Comparison of ENCODE assay signal across 22 cellular contexts in genomic region chr5:81534481-81534840, GRCh38.
A peak's percentile ranks its signal among the peaks of the same experiment; 100 is the strongest.
DNase-seq lines count a peak whose midpoint lies in the region; ATAC-seq and TF ChIP-seq lines count a peak whose summit lies in the region.
"Had no signal": no experiment of that assay in that cellular context is flagged by ENCODE, and none has a peak within 500 bp of the region (broad histone marks: within the 10 kb centered on the region; RNA-seq: fewer than 3 reads in every experiment).

No MANE protein-coding gene starts in this region.

- H3K79me1 ChIP-seq in IMR-90 (ENCODE audit: low read depth in 1 of 2, low read length in 2 of 2), result no peaks in the 10 kb centered on the region; a peak in 1 of 4 replicates

- H2BK15ac ChIP-seq in IMR-90 (ENCODE audit: low read depth, low read length), result no peak overlapping the region

- H4K8ac ChIP-seq in IMR-90 (ENCODE audit: low read depth in 2 of 2, low read length in 2 of 2), result no peak overlapping the region

- no peak overlapping the region for H3K23ac ChIP-seq in IMR-90 (ENCODE audit: low read depth, low read length)

- H3K4me3 Mint-ChIP-seq in progenitor cell of endocrine pancreas (ENCODE audit: low read depth), result peak overlapping the region; percentile 30
- no peak overlapping the region for H3K4me3 Mint-ChIP-seq in CD8-positive, alpha-beta memory T cell
- H3K4me3 Mint-ChIP-seq: activated B cell treated with CpG ODN at 0.5 μM for 24 hours; activated CD8-positive, alpha-beta T cell treated with anti-CD3 and anti-CD28 coated beads for 36 hours; activated naive CD4-positive, alpha-beta T cell treated with anti-CD3 and anti-CD28 coated beads, Interleukin-2, amount 10 ng/mL, durations not matched to agents 7 days and 5 days; B cell had no signal

- CTCF ChIA-PET in IMR-90 (lab: Yijun Ruan, JAX), result interaction anchor here (0.7 kb wide), 1 partner anchor 98 kb away, joined by 3 read pairs; no protein-coding TSS in a partner anchor
- CTCF ChIA-PET in CD8-positive, alpha-beta memory T cell (lab: Charles Lee), result no interaction called here

- no peak overlapping the region for H3K9ac ChIP-seq in IMR-90 (ENCODE audit: low read depth, low read length)

- H3K27me3 Mint-ChIP-seq in progenitor cell of endocrine pancreas, result no peaks in the 10 kb centered on the region
- no peaks in the 10 kb centered on the region for H3K27me3 Mint-ChIP-seq in CD8-positive, alpha-beta memory T cell
- H3K27me3 Mint-ChIP-seq: activated B cell treated with CpG ODN at 0.5 μM for 24 hours; activated CD8-positive, alpha-beta T cell treated with anti-CD3 and anti-CD28 coated beads for 36 hours; activated naive CD4-positive, alpha-beta T cell treated with anti-CD3 and anti-CD28 coated beads, Interleukin-2, amount 10 ng/mL, durations not matched to agents 7 days and 5 days; B cell had no signal

- peaks cover 7% of the 10 kb centered on the region for H3K9me3 Mint-ChIP-seq in progenitor cell of endocrine pancreas (ENCODE audit: low read depth)
- H3K9me3 Mint-ChIP-seq in CD8-positive, alpha-beta memory T cell, result no peaks in the 10 kb centered on the region
- H3K9me3 Mint-ChIP-seq: activated B cell treated with CpG ODN at 0.5 μM for 24 hours; activated CD8-positive, alpha-beta T cell treated with anti-CD3 and anti-CD28 coated beads for 36 hours; activated naive CD4-positive, alpha-beta T cell treated with anti-CD3 and anti-CD28 coated beads, Interleukin-2, amount 10 ng/mL, durations not matched to agents 7 days and 5 days had no signal

- TF ChIP-seq RAD21 in IMR-90 (IDR thresholded peaks at IDR 0.05; ENCODE audit: low read length), result no peak

- intact Hi-C loops in IMR-90 (cut with micrococcal nuclease), result no loop called here

- no peak overlapping the region for H3K4ac ChIP-seq in IMR-90 (ENCODE audit: low read depth, low read length)

- no peak overlapping the region for H3K56ac ChIP-seq in IMR-90 (ENCODE audit: extremely low read depth, insufficient read depth, low read length)

- H3K4me1 Mint-ChIP-seq in progenitor cell of endocrine pancreas (ENCODE audit: low read depth), result peaks cover 21% of the 10 kb centered on the region
- peaks cover 13 to 39% (median 26%) of the 10 kb centered on the region in 3 donors for H3K4me1 Mint-ChIP-seq in CD8-positive, alpha-beta memory T cell

- H3K27me3 ChIP-seq in IMR-90 (ENCODE audit: control insufficient read depth, insufficient read depth, low read length), result no peaks in the 10 kb centered on the region
- no peaks in the 10 kb centered on the region for H3K27me3 ChIP-seq in CD8-positive, alpha-beta memory T cell (ENCODE audit: insufficient read depth, low read length, poor library complexity, severe bottlenecking)
- H3K27me3 ChIP-seq: Peyer's patch, spleen had no signal

- H2BK20ac ChIP-seq in IMR-90 (ENCODE audit: low read depth, low read length), result no peak overlapping the region

- no peaks in the 10 kb centered on the region for H3K9me1 ChIP-seq in IMR-90 (ENCODE audit: insufficient read depth, low read length)

- no CpG with 5 or more reads among the region's 1 CpG for WGBS in IMR-90 (ENCODE audit: extremely low coverage in 2 of 2, insufficient read length in 1 of 2), 2 experiments

- TF ChIP-seq POLR2A in IMR-90 (IDR thresholded peaks at IDR 0.05; ENCODE audit: low read depth, low read length), result no peak

- DNase-seq in SIG-M5 treated with dmso at 0.1 percent for 504 hours (lab: John Stamatoyannopoulos, UW; ENCODE audit: unreplicated experiment) (peak; percentile 31), SIG-M5 (lab: John Stamatoyannopoulos, UW) (no peak), IMR-90 (peak; percentile 4), cardiac fibroblast (ENCODE audit: low read depth in 2 of 2) (peak; percentile 53 to 59), progenitor cell of endocrine pancreas (ENCODE audit: low spot score, unreplicated experiment) (no peak), GM19238 (ENCODE audit: insufficient read length, low spot score) (no peak), NCI-H2196 (lab: John Stamatoyannopoulos, UW; ENCODE audit: unreplicated experiment) (no peak)
- no peak for DNase-seq in CD8-positive, alpha-beta memory T cell
- DNase-seq: 8988T; activated B cell treated with CpG ODN at 0.5 μM for 24 hours; activated CD8-positive, alpha-beta T cell treated with anti-CD3 and anti-CD28 coated beads for 36 hours; activated naive CD4-positive, alpha-beta T cell treated with anti-CD3 and anti-CD28 coated beads, Interleukin-2, amount 10 ng/mL, durations not matched to agents 7 days and 5 days; activated T-cell treated with anti-CD3 and anti-CD28 coated beads, Interleukin-2, amount 50 U/mL, for 1 hour; cerebellar nuclear complex; H7; NCI-H1417; Peyer's patch; spleen; stimulated activated CD4-positive, alpha-beta T cell treated with anti-CD3 and anti-CD28 coated beads, Interleukin-4, amount 100 ng/mL, for 1 hour; stimulated activated naive CD4-positive, alpha-beta T cell treated with Interleukin-2 at 50 U/mL for 16 hours had no signal

- dilution Hi-C loops in IMR-90 (cut with HindIII; ENCODE audit: low sequenced_read_pairs, unreplicated experiment), result no loop called here

- TF ChIP-seq CTCF in IMR-90 (conservative IDR thresholded peaks at IDR 0.05; ENCODE audit: low read depth, low read length) (no peak), cardiac fibroblast (IDR thresholded peaks at IDR 0.05; ENCODE audit: low read depth, low read length) (no peak), progenitor cell of endocrine pancreas (IDR thresholded peaks at IDR 0.05; ENCODE audit: unreplicated experiment) (no peak)

- H3K4me2 ChIP-seq in IMR-90 (ENCODE audit: low read depth, low read length), result no peak overlapping the region

- no peak overlapping the region for H3K27ac ChIP-seq in IMR-90 (ENCODE audit: insufficient read depth, low read length)
- H3K27ac ChIP-seq in CD8-positive, alpha-beta memory T cell (ENCODE audit: low read depth, low read length), result no peak overlapping the region
- H3K27ac ChIP-seq: Peyer's patch, spleen had no signal

- peak overlapping the region; percentile 69 for H3K27ac Mint-ChIP-seq in progenitor cell of endocrine pancreas
- H3K27ac Mint-ChIP-seq in CD8-positive, alpha-beta memory T cell, result peak overlapping the region in 1 of 8 donors; percentile 42
- H3K27ac Mint-ChIP-seq: activated B cell treated with CpG ODN at 0.5 μM for 24 hours; activated CD8-positive, alpha-beta T cell treated with anti-CD3 and anti-CD28 coated beads for 36 hours; B cell had no signal

- ATAC-seq in IMR-90 (ENCODE audit: low read depth), result no peak
- ATAC-seq: activated CD8-positive, alpha-beta T cell treated with anti-CD3 and anti-CD28 coated beads for 36 hours; HepG2 had no signal

- POLR2A ChIA-PET in IMR-90 (lab: Charles Lee; ENCODE audit: unreplicated experiment), result no interaction called here
- POLR2A ChIA-PET in CD8-positive, alpha-beta memory T cell (lab: Charles Lee), result no interaction called here

- no peak overlapping the region for H2AFZ ChIP-seq in IMR-90 (replicated peaks; ENCODE audit: low read length, poor library complexity)

- H3K18ac ChIP-seq in IMR-90 (ENCODE audit: low read depth, low read length), result no peak overlapping the region

- BruUV-seq in IMR-90 (replicated peaks; lab: Mats Ljungman, UMichigan), result no TSS peak

- H4K91ac ChIP-seq in IMR-90 (ENCODE audit: insufficient read depth, low read depth, low read length), result no peak overlapping the region

- H3K14ac ChIP-seq in IMR-90 (replicated peaks; ENCODE audit: low read depth, low read length), result no peak overlapping the region

- H3K9me3 ChIP-seq in IMR-90 (ENCODE audit: control insufficient read depth, insufficient read depth, low read length), result no peaks in the 10 kb centered on the region
- H3K9me3 ChIP-seq in CD8-positive, alpha-beta memory T cell (ENCODE audit: low read length), result no peaks in the 10 kb centered on the region
- H3K9me3 ChIP-seq: Peyer's patch, spleen had no signal

- no peaks in the 10 kb centered on the region for H3K36me3 ChIP-seq in IMR-90 (ENCODE audit: control insufficient read depth, insufficient read depth, low read length)
- no peaks in the 10 kb centered on the region for H3K36me3 ChIP-seq in CD8-positive, alpha-beta memory T cell (ENCODE audit: insufficient read depth, low read length)
- H3K36me3 ChIP-seq: Peyer's patch, spleen had no signal

- no peak overlapping the region for H2BK5ac ChIP-seq in IMR-90 (ENCODE audit: low read depth, low read length, poor library complexity, severe bottlenecking)

- no peak overlapping the region for H2AK9ac ChIP-seq in IMR-90 (replicated peaks; ENCODE audit: low read depth, low read length, poor library complexity)

- H4K20me1 ChIP-seq in IMR-90 (ENCODE audit: insufficient read depth, low read length), result no peaks in the 10 kb centered on the region

- no peak overlapping the region for H2AK5ac ChIP-seq in IMR-90 (ENCODE audit: low read depth, low read length)

- in situ Hi-C loops in IMR-90 (cut with MboI; ENCODE audit: low sequenced_read_pairs), result no loop called here

- no peak overlapping the region for H4K5ac ChIP-seq in IMR-90 (ENCODE audit: low read depth, low read length)

- H3K4me1 ChIP-seq in IMR-90 (ENCODE audit: control insufficient read depth, insufficient read depth, low read length), result no peaks in the 10 kb centered on the region
- peaks cover 37% of the 10 kb centered on the region for H3K4me1 ChIP-seq in CD8-positive, alpha-beta memory T cell (ENCODE audit: insufficient read depth, low read length)
- H3K4me1 ChIP-seq: Peyer's patch had no signal

- H3K36me3 Mint-ChIP-seq in progenitor cell of endocrine pancreas (ENCODE audit: insufficient read depth), result peaks cover 11% of the 10 kb centered on the region
- H3K36me3 Mint-ChIP-seq in CD8-positive, alpha-beta memory T cell, result peaks cover 3 to 5% (median 4%) of the 10 kb centered on the region in 3 donors

- H3K4me3 ChIP-seq in IMR-90 (ENCODE audit: insufficient read depth, low read depth, low read length) (no peak overlapping the region), cardiac fibroblast (replicated peaks in 1 of 2; ENCODE audit: low read depth in 2 of 2, low read length in 2 of 2) (no peak overlapping the region)
- H3K4me3 ChIP-seq in CD8-positive, alpha-beta memory T cell (ENCODE audit: low read length), result no peak overlapping the region
- H3K4me3 ChIP-seq: Peyer's patch, spleen had no signal

- no peak overlapping the region for H2BK120ac ChIP-seq in IMR-90 (ENCODE audit: low read depth, low read length)

TF ChIP-seq in IMR-90, 13 proteins besides CTCF, POLR2A, EP300 and RAD21:
- TF ChIP-seq FOS (IDR thresholded peaks at IDR 0.05; ENCODE audit: low read depth, low read length), result no peak
- no peak for TF ChIP-seq ELK1 (IDR thresholded peaks at IDR 0.05; ENCODE audit: borderline replicate concordance, low read depth, low read length)
- 0 out of 2 replicates have a peak, but pooled peaks have one; percentile 2 for TF ChIP-seq CEBPB (IDR thresholded peaks at IDR 0.05; ENCODE audit: low read depth, low read length)

Comparison
In these comparisons a context has a peak if more than half of its experiments do, and no peak if none do; other contexts are left out.
1. DNase-seq: peak in SIG-M5 treated with dmso at 0.1 percent for 504 hours (single experiment), IMR-90 (single experiment) and cardiac fibroblast (2 of 2); none in SIG-M5 (single experiment), progenitor cell of endocrine pancreas (single experiment), GM19238 (single experiment), NCI-H2196 (single experiment) and CD8-positive, alpha-beta memory T cell (0 of 5).